29 cellular contexts compared by ENCODE assay signal in the genomic region with DNA sequence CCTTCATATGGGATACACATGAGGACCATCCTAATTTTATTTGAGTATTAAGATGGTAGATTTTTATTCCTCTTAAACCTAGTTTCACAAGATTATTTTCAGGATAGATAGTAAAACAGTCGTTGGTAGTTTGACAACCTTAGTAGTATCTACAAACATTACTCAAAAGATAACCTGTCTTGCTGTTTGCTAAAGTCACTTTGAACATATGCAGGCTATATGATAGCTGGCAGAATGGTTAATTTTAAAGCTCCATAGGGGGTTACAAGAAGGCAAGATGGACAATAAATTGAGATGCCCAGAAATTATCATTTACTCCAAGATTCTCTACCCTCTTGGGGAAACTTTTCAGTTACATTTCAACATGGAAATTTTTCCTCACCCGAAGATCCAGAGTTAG.
"Had no signal": no experiment of that assay in that cellular context is flagged by ENCODE, and none has a peak within 500 bp of the region (broad histone marks: within the 10 kb centered on the region; RNA-seq: fewer than 3 reads in every experiment).

No MANE protein-coding gene starts in this region.

- H3K27me3 ChIP-seq: colonic mucosa, dorsolateral prefrontal cortex, esophagus muscularis mucosa, esophagus squamous epithelium, foreskin keratinocyte, gastrocnemius medialis, gastroesophageal sphincter, heart left ventricle, heart right ventricle, hepatocyte had no signal

- H3K27ac Mint-ChIP-seq: dendritic cell treated with granulocyte-macrophage colony-stimulating factor and Interleukin-4, amounts not matched to agents 40 ng/mL and 50 ng/mL, for 4 days; effector memory CD8-positive, alpha-beta T cell; endodermal cell had no signal

- H3K9me3 Mint-ChIP-seq: endodermal cell had no signal

- H3K27ac ChIP-seq: colonic mucosa, coronary artery, dorsolateral prefrontal cortex, epithelial cell of prostate, esophagus muscularis mucosa, esophagus squamous epithelium, foreskin keratinocyte, gastrocnemius medialis, gastroesophageal sphincter, heart left ventricle, heart right ventricle, hepatocyte had no signal

- H3K4me2 ChIP-seq: hepatocyte had no signal

- H3K4me3 Mint-ChIP-seq: dendritic cell treated with granulocyte-macrophage colony-stimulating factor and Interleukin-4, amounts not matched to agents 40 ng/mL and 50 ng/mL, for 4 days; effector memory CD8-positive, alpha-beta T cell; endodermal cell had no signal

- H3K4me3 ChIP-seq: colonic mucosa, coronary artery, dorsolateral prefrontal cortex, esophagus muscularis mucosa, esophagus squamous epithelium, gastrocnemius medialis, gastroesophageal sphincter, heart left ventricle, heart right ventricle, hepatocyte had no signal

- FAIRE-seq: colon, endometrium, endothelial cell of umbilical vein, frontal cortex had no signal

- ATAC-seq: effector memory CD8-positive, alpha-beta T cell; esophagus mucosa; foreskin keratinocyte; gastrocnemius medialis; gastroesophageal sphincter; heart left ventricle; heart right ventricle had no signal

- H3K9me3 ChIP-seq: colonic mucosa, esophagus muscularis mucosa, esophagus squamous epithelium, gastrocnemius medialis, gastroesophageal sphincter had no signal

- H2AFZ ChIP-seq: hepatocyte had no signal

- H3K4me1 ChIP-seq: colonic mucosa, esophagus muscularis mucosa, esophagus squamous epithelium, foreskin keratinocyte, gastrocnemius medialis, gastroesophageal sphincter, heart left ventricle, heart right ventricle had no signal

- DNase-seq: colonic mucosa; cortex of kidney; dermis blood vessel endothelial cell; dorsolateral prefrontal cortex; effector CD4-positive, alpha-beta T cell; effector CD8-positive, alpha-beta T cell; effector memory CD4-positive, alpha-beta T cell; effector memory CD8-positive, alpha-beta T cell; endodermal cell; esophagus squamous epithelium; foreskin fibroblast; foreskin keratinocyte; foreskin melanocyte; gastrocnemius medialis; glutamatergic neuron; head of caudate nucleus; heart left ventricle; heart right ventricle had no signal

- H3K27me3 Mint-ChIP-seq: dendritic cell treated with granulocyte-macrophage colony-stimulating factor and Interleukin-4, amounts not matched to agents 40 ng/mL and 50 ng/mL, for 4 days; effector memory CD8-positive, alpha-beta T cell had no signal

- H3K79me2 ChIP-seq: hepatocyte had no signal

- H3K36me3 ChIP-seq: colonic mucosa, esophagus muscularis mucosa, esophagus squamous epithelium, gastrocnemius medialis, gastroesophageal sphincter, heart left ventricle, heart right ventricle had no signal

- H3K4me1 Mint-ChIP-seq: endodermal cell had no signal
